ENCODE assay signal across 1 cellular context in the genomic region with DNA sequence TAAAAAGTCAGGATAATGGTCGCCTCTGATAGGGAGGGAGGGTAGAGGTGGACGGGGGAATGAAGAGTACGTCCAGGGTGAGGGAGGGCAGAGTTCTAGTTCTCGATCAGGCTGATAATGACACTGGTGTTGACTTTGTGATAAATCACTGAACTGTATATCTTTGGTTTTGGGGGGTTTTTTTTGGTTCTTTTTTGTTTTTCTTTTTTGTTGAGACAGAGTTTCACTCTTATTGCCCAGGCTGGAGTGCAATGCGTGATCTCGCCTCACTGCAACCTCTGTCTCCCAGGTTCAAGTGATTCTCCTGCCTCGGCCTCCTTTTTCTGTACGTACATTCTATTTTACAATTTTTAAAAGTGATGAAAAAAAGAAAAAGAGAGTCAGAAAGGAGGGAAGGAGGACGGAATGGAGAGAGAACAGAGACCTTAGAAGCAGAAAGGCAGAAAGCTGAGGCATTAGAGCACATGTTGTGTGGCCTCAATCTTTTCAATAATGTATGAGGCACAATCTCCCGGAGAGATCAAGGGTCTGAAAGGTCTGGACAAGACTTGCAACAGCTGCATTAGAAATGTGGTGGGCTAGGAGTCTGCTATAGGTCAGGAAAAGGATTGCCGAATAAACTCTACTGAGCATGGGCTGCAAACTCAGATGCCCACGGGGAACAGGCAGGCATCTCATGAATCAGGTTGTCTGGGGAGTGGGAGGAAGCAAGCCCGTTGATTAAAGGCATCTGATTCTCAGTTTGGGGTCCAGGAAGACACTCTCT.
TF ChIP-seq lines count a peak whose summit lies in the region.

No MANE protein-coding gene starts in this region.

TF ChIP-seq in HepG2, 621 proteins besides CTCF, POLR2A, EP300 and RAD21 (continues in another document):
- TF ChIP-seq HOXA9 (CRISPR knock-in tag; IDR thresholded peaks at IDR 0.05; ENCODE audit: borderline replicate concordance) (no peak), BRD4 (CRISPR knock-in tag; IDR thresholded peaks at IDR 0.05) (no peak), MATR3 (CRISPR knock-in tag; IDR thresholded peaks at IDR 0.05) (no peak), NFYC (CRISPR knock-in tag; IDR thresholded peaks at IDR 0.05) (no peak), TSC22D2 (CRISPR knock-in tag; IDR thresholded peaks at IDR 0.05; ENCODE audit: borderline replicate concordance) (no peak), ZBTB21 (CRISPR knock-in tag; IDR thresholded peaks at IDR 0.05) (no peak), MYC (CRISPR knock-in tag; IDR thresholded peaks at IDR 0.05; ENCODE audit: borderline replicate concordance) (no peak), ZNF496 (CRISPR knock-in tag; IDR thresholded peaks at IDR 0.05; ENCODE audit: insufficient replicate concordance) (no peak), FOXO1 (CRISPR knock-in tag; IDR thresholded peaks at IDR 0.05) (no peak), ZNF343 (CRISPR knock-in tag; IDR thresholded peaks at IDR 0.05) (no peak), KMT2B (CRISPR knock-in tag; IDR thresholded peaks at IDR 0.05) (no peak), CENPT (CRISPR knock-in tag; IDR thresholded peaks at IDR 0.05; ENCODE audit: low read depth) (no peak), ZNF891 (CRISPR knock-in tag; IDR thresholded peaks at IDR 0.05) (no peak), FOXK2 (IDR thresholded peaks at IDR 0.05) (no peak), SAFB2 (CRISPR knock-in tag; IDR thresholded peaks at IDR 0.05; ENCODE audit: borderline replicate concordance, low read depth) (no peak), GFI1 (CRISPR knock-in tag; IDR thresholded peaks at IDR 0.05; ENCODE audit: borderline replicate concordance) (peak; percentile 95), ZNF746 (CRISPR knock-in tag; IDR thresholded peaks at IDR 0.05) (peak; percentile 71; the same call in 1 of the 2 replicates), ATF7 (IDR thresholded peaks at IDR 0.05) (no peak), ATF7 (CRISPR knock-in tag; IDR thresholded peaks at IDR 0.05) (no peak), SP4 (CRISPR knock-in tag; IDR thresholded peaks at IDR 0.05) (no peak), BCL6 (CRISPR knock-in tag; IDR thresholded peaks at IDR 0.05) (0 out of 2 replicates have a peak, but pooled peaks have one; percentile 59), STAG1 (CRISPR knock-in tag; IDR thresholded peaks at IDR 0.05) (no peak), ZNF615 (CRISPR knock-in tag; IDR thresholded peaks at IDR 0.05; ENCODE audit: borderline replicate concordance) (no peak), HMG20A (CRISPR knock-in tag; IDR thresholded peaks at IDR 0.05; ENCODE audit: borderline replicate concordance) (peak; percentile 30; the same call in 1 of the 2 replicates), HDAC2 (CRISPR knock-in tag; IDR thresholded peaks at IDR 0.05) (peak; percentile 42; the same call in 1 of the 2 replicates), ZNF709 (CRISPR knock-in tag; IDR thresholded peaks at IDR 0.05) (no peak), U2AF2 (IDR thresholded peaks at IDR 0.05; ENCODE audit: low read depth, low read length) (no peak), SALL2 (CRISPR knock-in tag; IDR thresholded peaks at IDR 0.05) (no peak), TBL1XR1 (IDR thresholded peaks at IDR 0.05; ENCODE audit: borderline replicate concordance, low read length, partially characterized antibody) (peak; percentile 33), AGO1 (IDR thresholded peaks at IDR 0.05; ENCODE audit: low read depth, low read length, poor library complexity, severe bottlenecking) (no peak), ARNTL (CRISPR knock-in tag; IDR thresholded peaks at IDR 0.05) (no peak), NR1H2 (CRISPR knock-in tag; IDR thresholded peaks at IDR 0.05; ENCODE audit: borderline replicate concordance, low read depth) (no peak), FOXA1 (IDR thresholded peaks at IDR 0.05) (no peak), FOXA1 (CRISPR knock-in tag; IDR thresholded peaks at IDR 0.05) (peak; percentile 63), SP2 (CRISPR knock-in tag; IDR thresholded peaks at IDR 0.05) (no peak), NKX3-1 (CRISPR knock-in tag; IDR thresholded peaks at IDR 0.05) (no peak), FOXJ3 (CRISPR knock-in tag; IDR thresholded peaks at IDR 0.05; ENCODE audit: borderline replicate concordance) (no peak), RELA (CRISPR knock-in tag; IDR thresholded peaks at IDR 0.05) (no peak), ISL2 (CRISPR knock-in tag; IDR thresholded peaks at IDR 0.05) (no peak), ZZZ3 (CRISPR knock-in tag; IDR thresholded peaks at IDR 0.05; ENCODE audit: borderline replicate concordance) (no peak), SOX6 (IDR thresholded peaks at IDR 0.05) (no peak), SOX6 (CRISPR knock-in tag; IDR thresholded peaks at IDR 0.05) (peak; percentile 47), ZMYM4 (CRISPR knock-in tag; IDR thresholded peaks at IDR 0.05) (no peak), RCOR2 (CRISPR knock-in tag; IDR thresholded peaks at IDR 0.05) (no peak)
- TF ChIP-seq, protein P1, sequence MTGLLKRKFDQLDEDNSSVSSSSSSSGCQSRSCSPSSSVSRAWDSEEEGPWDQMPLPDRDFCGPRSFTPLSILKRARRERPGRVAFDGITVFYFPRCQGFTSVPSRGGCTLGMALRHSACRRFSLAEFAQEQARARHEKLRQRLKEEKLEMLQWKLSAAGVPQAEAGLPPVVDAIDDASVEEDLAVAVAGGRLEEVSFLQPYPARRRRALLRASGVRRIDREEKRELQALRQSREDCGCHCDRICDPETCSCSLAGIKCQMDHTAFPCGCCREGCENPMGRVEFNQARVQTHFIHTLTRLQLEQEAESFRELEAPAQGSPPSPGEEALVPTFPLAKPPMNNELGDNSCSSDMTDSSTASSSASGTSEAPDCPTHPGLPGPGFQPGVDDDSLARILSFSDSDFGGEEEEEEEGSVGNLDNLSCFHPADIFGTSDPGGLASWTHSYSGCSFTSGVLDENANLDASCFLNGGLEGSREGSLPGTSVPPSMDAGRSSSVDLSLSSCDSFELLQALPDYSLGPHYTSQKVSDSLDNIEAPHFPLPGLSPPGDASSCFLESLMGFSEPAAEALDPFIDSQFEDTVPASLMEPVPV (CRISPR knock-in tag; IDR thresholded peaks at IDR 0.05): no peak
- TF ChIP-seq, protein P2, sequence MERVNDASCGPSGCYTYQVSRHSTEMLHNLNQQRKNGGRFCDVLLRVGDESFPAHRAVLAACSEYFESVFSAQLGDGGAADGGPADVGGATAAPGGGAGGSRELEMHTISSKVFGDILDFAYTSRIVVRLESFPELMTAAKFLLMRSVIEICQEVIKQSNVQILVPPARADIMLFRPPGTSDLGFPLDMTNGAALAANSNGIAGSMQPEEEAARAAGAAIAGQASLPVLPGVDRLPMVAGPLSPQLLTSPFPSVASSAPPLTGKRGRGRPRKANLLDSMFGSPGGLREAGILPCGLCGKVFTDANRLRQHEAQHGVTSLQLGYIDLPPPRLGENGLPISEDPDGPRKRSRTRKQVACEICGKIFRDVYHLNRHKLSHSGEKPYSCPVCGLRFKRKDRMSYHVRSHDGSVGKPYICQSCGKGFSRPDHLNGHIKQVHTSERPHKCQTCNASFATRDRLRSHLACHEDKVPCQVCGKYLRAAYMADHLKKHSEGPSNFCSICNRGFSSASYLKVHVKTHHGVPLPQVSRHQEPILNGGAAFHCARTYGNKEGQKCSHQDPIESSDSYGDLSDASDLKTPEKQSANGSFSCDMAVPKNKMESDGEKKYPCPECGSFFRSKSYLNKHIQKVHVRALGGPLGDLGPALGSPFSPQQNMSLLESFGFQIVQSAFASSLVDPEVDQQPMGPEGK (CRISPR knock-in tag; IDR thresholded peaks at IDR 0.05): peak; percentile 31; the same call in 1 of the 2 replicates
- TF ChIP-seq, protein P3, sequence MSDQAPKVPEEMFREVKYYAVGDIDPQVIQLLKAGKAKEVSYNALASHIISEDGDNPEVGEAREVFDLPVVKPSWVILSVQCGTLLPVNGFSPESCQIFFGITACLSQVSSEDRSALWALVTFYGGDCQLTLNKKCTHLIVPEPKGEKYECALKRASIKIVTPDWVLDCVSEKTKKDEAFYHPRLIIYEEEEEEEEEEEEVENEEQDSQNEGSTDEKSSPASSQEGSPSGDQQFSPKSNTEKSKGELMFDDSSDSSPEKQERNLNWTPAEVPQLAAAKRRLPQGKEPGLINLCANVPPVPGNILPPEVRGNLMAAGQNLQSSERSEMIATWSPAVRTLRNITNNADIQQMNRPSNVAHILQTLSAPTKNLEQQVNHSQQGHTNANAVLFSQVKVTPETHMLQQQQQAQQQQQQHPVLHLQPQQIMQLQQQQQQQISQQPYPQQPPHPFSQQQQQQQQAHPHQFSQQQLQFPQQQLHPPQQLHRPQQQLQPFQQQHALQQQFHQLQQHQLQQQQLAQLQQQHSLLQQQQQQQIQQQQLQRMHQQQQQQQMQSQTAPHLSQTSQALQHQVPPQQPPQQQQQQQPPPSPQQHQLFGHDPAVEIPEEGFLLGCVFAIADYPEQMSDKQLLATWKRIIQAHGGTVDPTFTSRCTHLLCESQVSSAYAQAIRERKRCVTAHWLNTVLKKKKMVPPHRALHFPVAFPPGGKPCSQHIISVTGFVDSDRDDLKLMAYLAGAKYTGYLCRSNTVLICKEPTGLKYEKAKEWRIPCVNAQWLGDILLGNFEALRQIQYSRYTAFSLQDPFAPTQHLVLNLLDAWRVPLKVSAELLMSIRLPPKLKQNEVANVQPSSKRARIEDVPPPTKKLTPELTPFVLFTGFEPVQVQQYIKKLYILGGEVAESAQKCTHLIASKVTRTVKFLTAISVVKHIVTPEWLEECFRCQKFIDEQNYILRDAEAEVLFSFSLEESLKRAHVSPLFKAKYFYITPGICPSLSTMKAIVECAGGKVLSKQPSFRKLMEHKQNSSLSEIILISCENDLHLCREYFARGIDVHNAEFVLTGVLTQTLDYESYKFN (CRISPR knock-in tag; conservative IDR thresholded peaks at IDR 0.05): peak; percentile 57
- TF ChIP-seq, protein P4, sequence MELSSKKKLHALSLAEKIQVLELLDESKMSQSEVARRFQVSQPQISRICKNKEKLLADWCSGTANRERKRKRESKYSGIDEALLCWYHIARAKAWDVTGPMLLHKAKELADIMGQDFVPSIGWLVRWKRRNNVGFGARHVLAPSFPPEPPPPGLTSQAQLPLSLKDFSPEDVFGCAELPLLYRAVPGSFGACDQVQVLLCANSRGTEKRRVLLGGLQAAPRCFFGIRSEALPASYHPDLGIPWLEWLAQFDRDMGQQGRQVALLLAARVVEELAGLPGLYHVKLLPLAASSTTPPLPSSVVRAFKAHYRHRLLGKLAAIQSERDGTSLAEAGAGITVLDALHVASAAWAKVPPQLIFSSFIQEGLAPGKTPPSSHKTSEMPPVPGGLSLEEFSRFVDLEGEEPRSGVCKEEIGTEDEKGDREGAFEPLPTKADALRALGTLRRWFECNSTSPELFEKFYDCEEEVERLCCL (CRISPR knock-in tag; IDR thresholded peaks at IDR 0.05; ENCODE audit: borderline replicate concordance): no peak
- TF ChIP-seq, protein P5, sequence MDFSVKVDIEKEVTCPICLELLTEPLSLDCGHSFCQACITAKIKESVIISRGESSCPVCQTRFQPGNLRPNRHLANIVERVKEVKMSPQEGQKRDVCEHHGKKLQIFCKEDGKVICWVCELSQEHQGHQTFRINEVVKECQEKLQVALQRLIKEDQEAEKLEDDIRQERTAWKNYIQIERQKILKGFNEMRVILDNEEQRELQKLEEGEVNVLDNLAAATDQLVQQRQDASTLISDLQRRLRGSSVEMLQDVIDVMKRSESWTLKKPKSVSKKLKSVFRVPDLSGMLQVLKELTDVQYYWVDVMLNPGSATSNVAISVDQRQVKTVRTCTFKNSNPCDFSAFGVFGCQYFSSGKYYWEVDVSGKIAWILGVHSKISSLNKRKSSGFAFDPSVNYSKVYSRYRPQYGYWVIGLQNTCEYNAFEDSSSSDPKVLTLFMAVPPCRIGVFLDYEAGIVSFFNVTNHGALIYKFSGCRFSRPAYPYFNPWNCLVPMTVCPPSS (IDR thresholded peaks at IDR 0.05): no peak
- TF ChIP-seq, protein P6, sequence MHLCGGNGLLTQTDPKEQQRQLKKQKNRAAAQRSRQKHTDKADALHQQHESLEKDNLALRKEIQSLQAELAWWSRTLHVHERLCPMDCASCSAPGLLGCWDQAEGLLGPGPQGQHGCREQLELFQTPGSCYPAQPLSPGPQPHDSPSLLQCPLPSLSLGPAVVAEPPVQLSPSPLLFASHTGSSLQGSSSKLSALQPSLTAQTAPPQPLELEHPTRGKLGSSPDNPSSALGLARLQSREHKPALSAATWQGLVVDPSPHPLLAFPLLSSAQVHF (CRISPR knock-in tag; IDR thresholded peaks at IDR 0.05): no peak
- TF ChIP-seq, protein P7, sequence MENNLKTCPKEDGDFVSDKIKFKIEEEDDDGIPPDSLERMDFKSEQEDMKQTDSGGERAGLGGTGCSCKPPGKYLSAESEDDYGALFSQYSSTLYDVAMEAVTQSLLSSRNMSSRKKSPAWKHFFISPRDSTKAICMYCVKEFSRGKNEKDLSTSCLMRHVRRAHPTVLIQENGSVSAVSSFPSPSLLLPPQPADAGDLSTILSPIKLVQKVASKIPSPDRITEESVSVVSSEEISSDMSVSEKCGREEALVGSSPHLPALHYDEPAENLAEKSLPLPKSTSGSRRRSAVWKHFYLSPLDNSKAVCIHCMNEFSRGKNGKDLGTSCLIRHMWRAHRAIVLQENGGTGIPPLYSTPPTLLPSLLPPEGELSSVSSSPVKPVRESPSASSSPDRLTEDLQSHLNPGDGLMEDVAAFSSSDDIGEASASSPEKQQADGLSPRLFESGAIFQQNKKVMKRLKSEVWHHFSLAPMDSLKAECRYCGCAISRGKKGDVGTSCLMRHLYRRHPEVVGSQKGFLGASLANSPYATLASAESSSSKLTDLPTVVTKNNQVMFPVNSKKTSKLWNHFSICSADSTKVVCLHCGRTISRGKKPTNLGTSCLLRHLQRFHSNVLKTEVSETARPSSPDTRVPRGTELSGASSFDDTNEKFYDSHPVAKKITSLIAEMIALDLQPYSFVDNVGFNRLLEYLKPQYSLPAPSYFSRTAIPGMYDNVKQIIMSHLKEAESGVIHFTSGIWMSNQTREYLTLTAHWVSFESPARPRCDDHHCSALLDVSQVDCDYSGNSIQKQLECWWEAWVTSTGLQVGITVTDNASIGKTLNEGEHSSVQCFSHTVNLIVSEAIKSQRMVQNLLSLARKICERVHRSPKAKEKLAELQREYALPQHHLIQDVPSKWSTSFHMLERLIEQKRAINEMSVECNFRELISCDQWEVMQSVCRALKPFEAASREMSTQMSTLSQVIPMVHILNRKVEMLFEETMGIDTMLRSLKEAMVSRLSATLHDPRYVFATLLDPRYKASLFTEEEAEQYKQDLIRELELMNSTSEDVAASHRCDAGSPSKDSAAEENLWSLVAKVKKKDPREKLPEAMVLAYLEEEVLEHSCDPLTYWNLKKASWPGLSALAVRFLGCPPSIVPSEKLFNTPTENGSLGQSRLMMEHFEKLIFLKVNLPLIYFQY (CRISPR knock-in tag; IDR thresholded peaks at IDR 0.05; ENCODE audit: borderline replicate concordance): no peak
- TF ChIP-seq, protein P8, sequence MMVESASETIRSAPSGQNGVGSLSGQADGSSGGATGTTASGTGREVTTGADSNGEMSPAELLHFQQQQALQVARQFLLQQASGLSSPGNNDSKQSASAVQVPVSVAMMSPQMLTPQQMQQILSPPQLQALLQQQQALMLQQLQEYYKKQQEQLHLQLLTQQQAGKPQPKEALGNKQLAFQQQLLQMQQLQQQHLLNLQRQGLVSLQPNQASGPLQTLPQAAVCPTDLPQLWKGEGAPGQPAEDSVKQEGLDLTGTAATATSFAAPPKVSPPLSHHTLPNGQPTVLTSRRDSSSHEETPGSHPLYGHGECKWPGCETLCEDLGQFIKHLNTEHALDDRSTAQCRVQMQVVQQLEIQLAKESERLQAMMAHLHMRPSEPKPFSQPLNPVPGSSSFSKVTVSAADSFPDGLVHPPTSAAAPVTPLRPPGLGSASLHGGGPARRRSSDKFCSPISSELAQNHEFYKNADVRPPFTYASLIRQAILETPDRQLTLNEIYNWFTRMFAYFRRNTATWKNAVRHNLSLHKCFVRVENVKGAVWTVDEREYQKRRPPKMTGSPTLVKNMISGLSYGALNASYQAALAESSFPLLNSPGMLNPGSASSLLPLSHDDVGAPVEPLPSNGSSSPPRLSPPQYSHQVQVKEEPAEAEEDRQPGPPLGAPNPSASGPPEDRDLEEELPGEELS (CRISPR knock-in tag; IDR thresholded peaks at IDR 0.05): peak; percentile 19; the same call in 1 of the 2 replicates
